In the genomic region with DNA sequence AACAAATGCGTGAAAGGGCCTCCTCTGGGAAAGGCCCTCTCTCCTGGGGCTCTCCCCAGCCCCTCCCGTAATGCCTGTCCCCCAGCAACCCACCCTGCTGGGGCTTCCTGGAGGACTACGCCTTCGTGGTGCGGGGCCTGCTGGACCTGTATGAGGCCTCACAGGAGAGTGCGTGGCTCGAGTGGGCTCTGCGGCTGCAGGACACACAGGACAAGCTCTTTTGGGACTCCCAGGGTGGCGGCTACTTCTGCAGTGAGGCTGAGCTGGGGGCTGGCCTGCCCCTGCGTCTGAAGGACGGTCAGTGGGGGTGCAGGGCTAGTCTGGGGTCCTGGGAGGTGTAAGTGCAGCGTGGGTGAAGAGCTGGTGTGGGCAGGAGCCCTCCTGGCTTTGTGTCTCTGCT, we compare ENCODE assay signal across 23 cellular contexts.
"Had no signal": no experiment of that assay in that cellular context is flagged by ENCODE, and none has a peak within 500 bp of the region (broad histone marks: within the 10 kb centered on the region; RNA-seq: fewer than 3 reads in every experiment).

No MANE protein-coding gene starts in this region.

- H3K9me3 Mint-ChIP-seq: activated CD4-positive, alpha-beta T cell treated with anti-CD3 and anti-CD28 coated beads, Interleukin-2, amount 10 ng/mL, durations not matched to agents 7 days and 5 days; activated naive CD4-positive, alpha-beta T cell treated with anti-CD3 and anti-CD28 coated beads for 36 hours; activated naive CD4-positive, alpha-beta T cell treated with anti-CD3 and anti-CD28 coated beads, Interleukin-2, amount 50 U/mL, for 72 hours; activated T-cell treated with anti-CD3 and anti-CD28 coated beads, Interleukin-2, amount 50 U/mL, for 4 hours; activated T-helper 1 cell treated with anti-CD3 and anti-CD28 coated beads, Interleukin-12 subunit alpha, Interleukin-12 subunit beta, Interleukin-2, Interleukin-4 antibody, amounts not matched to agents 30 ng/mL and 10 ng/mL and 1 ng/mL, durations not matched to agents 14 hours and 24 hours and 36 hours had no signal

- H3K4me3 Mint-ChIP-seq: activated CD4-positive, alpha-beta T cell treated with anti-CD3 and anti-CD28 coated beads, Interleukin-2, amount 10 ng/mL, durations not matched to agents 7 days and 5 days; activated CD8-positive, alpha-beta T cell treated with anti-CD3 and anti-CD28 coated beads, Interleukin-2, amount 10 ng/mL, durations not matched to agents 7 days and 5 days; activated naive CD4-positive, alpha-beta T cell treated with anti-CD3 and anti-CD28 coated beads for 36 hours; activated T-cell treated with anti-CD3 and anti-CD28 coated beads, Interleukin-2, amount 50 U/mL, for 4 hours; activated T-helper 1 cell treated with anti-CD3 and anti-CD28 coated beads, Interleukin-12 subunit alpha, Interleukin-12 subunit beta, Interleukin-2, Interleukin-4 antibody, amounts not matched to agents 30 ng/mL and 10 ng/mL and 1 ng/mL, durations not matched to agents 14 hours and 24 hours and 36 hours had no signal

- H3K27ac Mint-ChIP-seq: activated CD4-positive, alpha-beta T cell treated with anti-CD3 and anti-CD28 coated beads, Interleukin-2, amount 10 ng/mL, durations not matched to agents 7 days and 5 days; activated CD8-positive, alpha-beta T cell treated with anti-CD3 and anti-CD28 coated beads, Interleukin-2, amount 10 ng/mL, durations not matched to agents 7 days and 5 days; activated naive CD4-positive, alpha-beta T cell treated with anti-CD3 and anti-CD28 coated beads for 36 hours; activated T-helper 1 cell treated with anti-CD3 and anti-CD28 coated beads, Interleukin-12 subunit alpha, Interleukin-12 subunit beta, Interleukin-2, Interleukin-4 antibody, amounts not matched to agents 30 ng/mL and 10 ng/mL and 1 ng/mL, durations not matched to agents 14 hours and 24 hours and 36 hours had no signal

- H3K27ac ChIP-seq: body of pancreas, KMS-11, Peyer's patch had no signal

- H3K36me3 Mint-ChIP-seq: activated naive CD4-positive, alpha-beta T cell treated with anti-CD3 and anti-CD28 coated beads, Interleukin-2, amount 50 U/mL, for 72 hours had no signal

- DNase-seq: activated CD4-positive, alpha-beta T cell treated with anti-CD3 and anti-CD28 coated beads, Interleukin-2, amount 10 ng/mL, durations not matched to agents 7 days and 5 days; activated CD4-positive, alpha-beta T cell treated with anti-CD3 and anti-CD28 coated beads, Interleukin-2, amount 50 U/mL, for 48 hours; activated CD8-positive, alpha-beta T cell treated with anti-CD3 and anti-CD28 coated beads, Interleukin-2, amount 10 ng/mL, durations not matched to agents 7 days and 5 days; activated gamma-delta T cell treated with Interleukin-2 at 50 U/mL for 16 hours; activated naive CD4-positive, alpha-beta T cell treated with anti-CD3 and anti-CD28 coated beads for 36 hours; activated T-cell treated with anti-CD3 and anti-CD28 coated beads, Interleukin-2, amount 50 U/mL, for 4 hours; body of pancreas; MM.1S; MV-4-11; NCI-H1092; NCI-H1436 treated with DMSO at 0.1 percent for 48 hours; NCI-H1694 treated with DMSO at 0.1 percent for 48 hours; NCI-H2029; NCI-H345; NCI-H524 treated with DMSO at 0.1 percent for 48 hours; PC-3; Peyer's patch; RPMI8226; SIG-M5; T1000 had no signal
